1 cellular context compared by ENCODE assay signal in the genomic region with DNA sequence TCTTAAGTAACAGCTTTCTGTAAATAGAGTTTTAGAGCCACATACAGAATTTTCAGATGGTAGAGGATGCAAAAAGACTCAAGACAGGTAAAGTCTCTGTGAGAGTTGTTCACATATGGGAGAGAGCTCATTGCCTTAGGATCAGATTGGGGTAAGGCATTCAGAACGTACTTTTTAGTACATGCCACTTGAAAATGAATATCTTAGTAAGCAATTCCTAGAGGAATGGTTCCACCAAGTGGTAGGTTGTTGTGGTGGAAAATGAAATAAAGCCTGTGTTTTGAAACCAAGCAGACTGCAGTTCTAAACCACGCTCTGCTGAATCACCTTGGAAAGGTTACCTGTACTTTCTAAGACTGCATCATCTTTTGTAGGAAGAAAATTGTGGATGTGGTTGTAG.
TF ChIP-seq lines count a peak whose summit lies in the region.

No MANE protein-coding gene starts in this region.

TF ChIP-seq in GM12878, 131 proteins besides CTCF, POLR2A, EP300 and RAD21 (continued from another document):
- TF ChIP-seq, protein P1, sequence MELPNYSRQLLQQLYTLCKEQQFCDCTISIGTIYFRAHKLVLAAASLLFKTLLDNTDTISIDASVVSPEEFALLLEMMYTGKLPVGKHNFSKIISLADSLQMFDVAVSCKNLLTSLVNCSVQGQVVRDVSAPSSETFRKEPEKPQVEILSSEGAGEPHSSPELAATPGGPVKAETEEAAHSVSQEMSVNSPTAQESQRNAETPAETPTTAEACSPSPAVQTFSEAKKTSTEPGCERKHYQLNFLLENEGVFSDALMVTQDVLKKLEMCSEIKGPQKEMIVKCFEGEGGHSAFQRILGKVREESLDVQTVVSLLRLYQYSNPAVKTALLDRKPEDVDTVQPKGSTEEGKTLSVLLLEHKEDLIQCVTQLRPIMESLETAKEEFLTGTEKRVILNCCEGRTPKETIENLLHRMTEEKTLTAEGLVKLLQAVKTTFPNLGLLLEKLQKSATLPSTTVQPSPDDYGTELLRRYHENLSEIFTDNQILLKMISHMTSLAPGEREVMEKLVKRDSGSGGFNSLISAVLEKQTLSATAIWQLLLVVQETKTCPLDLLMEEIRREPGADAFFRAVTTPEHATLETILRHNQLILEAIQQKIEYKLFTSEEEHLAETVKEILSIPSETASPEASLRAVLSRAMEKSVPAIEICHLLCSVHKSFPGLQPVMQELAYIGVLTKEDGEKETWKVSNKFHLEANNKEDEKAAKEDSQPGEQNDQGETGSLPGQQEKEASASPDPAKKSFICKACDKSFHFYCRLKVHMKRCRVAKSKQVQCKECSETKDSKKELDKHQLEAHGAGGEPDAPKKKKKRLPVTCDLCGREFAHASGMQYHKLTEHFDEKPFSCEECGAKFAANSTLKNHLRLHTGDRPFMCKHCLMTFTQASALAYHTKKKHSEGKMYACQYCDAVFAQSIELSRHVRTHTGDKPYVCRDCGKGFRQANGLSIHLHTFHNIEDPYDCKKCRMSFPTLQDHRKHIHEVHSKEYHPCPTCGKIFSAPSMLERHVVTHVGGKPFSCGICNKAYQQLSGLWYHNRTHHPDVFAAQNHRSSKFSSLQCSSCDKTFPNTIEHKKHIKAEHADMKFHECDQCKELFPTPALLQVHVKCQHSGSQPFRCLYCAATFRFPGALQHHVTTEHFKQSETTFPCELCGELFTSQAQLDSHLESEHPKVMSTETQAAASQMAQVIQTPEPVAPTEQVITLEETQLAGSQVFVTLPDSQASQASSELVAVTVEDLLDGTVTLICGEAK (IDR thresholded peaks at IDR 0.05; ENCODE audit: borderline replicate concordance): no peak
- TF ChIP-seq SUPT20H (IDR thresholded peaks at IDR 0.05; ENCODE audit: borderline replicate concordance, control insufficient read depth, low read depth, low read length): no peak
